ENCODE assay signal across 1 cellular context in genomic region chr16:78729687-78730086, GRCh38.
TF ChIP-seq lines count a peak whose summit lies in the region.

No MANE protein-coding gene starts in this region.

TF ChIP-seq in HepG2, 621 proteins besides CTCF, POLR2A, EP300 and RAD21 (continued from another document and continues in another):
- TF ChIP-seq ZHX2 (IDR thresholded peaks at IDR 0.05; ENCODE audit: low read depth) (no peak), ZHX2 (CRISPR knock-in tag; IDR thresholded peaks at IDR 0.05; ENCODE audit: borderline replicate concordance) (0 out of 2 replicates have a peak, but pooled peaks have one; percentile 35), ZNF317 (CRISPR knock-in tag; IDR thresholded peaks at IDR 0.05) (peak; percentile 78), HMG20A (CRISPR knock-in tag; IDR thresholded peaks at IDR 0.05; ENCODE audit: borderline replicate concordance) (peak; percentile 84; the same call in 1 of the 2 replicates), ZFAT (CRISPR knock-in tag; conservative IDR thresholded peaks at IDR 0.05) (no peak), CREBL2 (CRISPR knock-in tag; IDR thresholded peaks at IDR 0.05; ENCODE audit: borderline replicate concordance) (no peak), KDM3A (CRISPR knock-in tag; IDR thresholded peaks at IDR 0.05; ENCODE audit: low read depth) (peak; percentile 26; the same call in 1 of the 2 replicates), ZNF121 (CRISPR knock-in tag; IDR thresholded peaks at IDR 0.05) (no peak), FOXK1 (CRISPR knock-in tag; IDR thresholded peaks at IDR 0.05; ENCODE audit: borderline replicate concordance, low read depth) (peak; percentile 81; the same call in 1 of the 2 replicates), ZNF619 (CRISPR knock-in tag; IDR thresholded peaks at IDR 0.05) (no peak), ZBTB20 (CRISPR knock-in tag; IDR thresholded peaks at IDR 0.05; ENCODE audit: borderline replicate concordance, low read depth) (no peak), HMGXB4 (CRISPR knock-in tag; IDR thresholded peaks at IDR 0.05; ENCODE audit: borderline replicate concordance in 1 of 2, low read depth in 1 of 2) (peak in 1 of 2 experiments; percentile 29; a peak in 1 of 4 replicates), ZNF12 (CRISPR knock-in tag; IDR thresholded peaks at IDR 0.05) (peak; percentile 72), PHF5A (CRISPR knock-in tag; IDR thresholded peaks at IDR 0.05; ENCODE audit: low read depth, unreplicated experiment) (no peak), THAP11 (CRISPR knock-in tag; IDR thresholded peaks at IDR 0.05) (peak; percentile 76), ZBTB7B (CRISPR knock-in tag; IDR thresholded peaks at IDR 0.05) (peak; percentile 62; the same call in 1 of the 2 replicates), FOSL1 (CRISPR knock-in tag; IDR thresholded peaks at IDR 0.05; ENCODE audit: borderline replicate concordance) (no peak), MAF1 (CRISPR knock-in tag; IDR thresholded peaks at IDR 0.05; ENCODE audit: borderline replicate concordance) (0 out of 2 replicates have a peak, but pooled peaks have one; percentile 34), ZNF333 (CRISPR knock-in tag; IDR thresholded peaks at IDR 0.05; ENCODE audit: borderline replicate concordance) (no peak), BRCA1 (CRISPR knock-in tag; IDR thresholded peaks at IDR 0.05) (0 out of 2 replicates have a peak, but pooled peaks have one; percentile 42), ZNF639 (CRISPR knock-in tag; conservative IDR thresholded peaks at IDR 0.05) (no peak), ZNF3 (CRISPR knock-in tag; IDR thresholded peaks at IDR 0.05) (no peak), CBFB (CRISPR knock-in tag; IDR thresholded peaks at IDR 0.05) (0 out of 2 replicates have a peak, but pooled peaks have one; percentile 27), ZNF580 (CRISPR knock-in tag; IDR thresholded peaks at IDR 0.05; ENCODE audit: borderline replicate concordance, low read depth) (0 out of 2 replicates have a peak, but pooled peaks have one; percentile 53), SCMH1 (CRISPR knock-in tag; IDR thresholded peaks at IDR 0.05; ENCODE audit: borderline replicate concordance) (no peak), ZFP36 (IDR thresholded peaks at IDR 0.05; ENCODE audit: borderline replicate concordance, low read depth, low read length, partially characterized antibody) (peak; percentile 8), FUBP1 (CRISPR knock-in tag; IDR thresholded peaks at IDR 0.05; ENCODE audit: borderline replicate concordance) (no peak), ZFP1 (CRISPR knock-in tag; IDR thresholded peaks at IDR 0.05) (0 out of 2 replicates have a peak, but pooled peaks have one; percentile 41), KMT2B (CRISPR knock-in tag; IDR thresholded peaks at IDR 0.05) (peak; percentile 23; the same call in 1 of the 2 replicates), ESRRA (CRISPR knock-in tag; IDR thresholded peaks at IDR 0.05; ENCODE audit: low read depth) (peak; percentile 43; the same call in 1 of the 2 replicates), SSRP1 (CRISPR knock-in tag; IDR thresholded peaks at IDR 0.05) (no peak), HMG20B (CRISPR knock-in tag; conservative IDR thresholded peaks at IDR 0.05) (no peak), ZNF740 (CRISPR knock-in tag; IDR thresholded peaks at IDR 0.05) (no peak), ZNF331 (CRISPR knock-in tag; IDR thresholded peaks at IDR 0.05) (peak; percentile 84; the same call in 1 of the 2 replicates), BRD4 (CRISPR knock-in tag; IDR thresholded peaks at IDR 0.05) (peak; percentile 45; the same call in 1 of the 2 replicates), ZNF614 (CRISPR knock-in tag; IDR thresholded peaks at IDR 0.05; ENCODE audit: borderline replicate concordance) (peak; percentile 40; the same call in 1 of the 2 replicates), CEBPG (CRISPR knock-in tag; IDR thresholded peaks at IDR 0.05) (peak; percentile 95), IRF2 (CRISPR knock-in tag; IDR thresholded peaks at IDR 0.05) (peak; percentile 80), REPIN1 (CRISPR knock-in tag; IDR thresholded peaks at IDR 0.05; ENCODE audit: borderline replicate concordance, low read depth) (peak; percentile 77), GATAD2A (CRISPR knock-in tag; IDR thresholded peaks at IDR 0.05) (peak; percentile 99), KLF12 (CRISPR knock-in tag; IDR thresholded peaks at IDR 0.05; ENCODE audit: borderline replicate concordance) (peak; percentile 79; the same call in 1 of the 2 replicates), ZBTB34 (CRISPR knock-in tag; IDR thresholded peaks at IDR 0.05) (no peak), NFRKB (IDR thresholded peaks at IDR 0.05) (no peak), ZNF235 (CRISPR knock-in tag; IDR thresholded peaks at IDR 0.05; ENCODE audit: borderline replicate concordance) (no peak), HOXD1 (CRISPR knock-in tag; IDR thresholded peaks at IDR 0.05) (0 out of 2 replicates have a peak, but pooled peaks have one; percentile 20), TRAFD1 (CRISPR knock-in tag; IDR thresholded peaks at IDR 0.05; ENCODE audit: borderline replicate concordance) (no peak), MXD3 (CRISPR knock-in tag; IDR thresholded peaks at IDR 0.05) (no peak), FOXA1 (IDR thresholded peaks at IDR 0.05) (no peak), FOXA1 (CRISPR knock-in tag; IDR thresholded peaks at IDR 0.05) (peak; percentile 92), RXRB (CRISPR knock-in tag; IDR thresholded peaks at IDR 0.05; ENCODE audit: borderline replicate concordance) (peak; percentile 78), GABPB1 (CRISPR knock-in tag; IDR thresholded peaks at IDR 0.05) (peak; percentile 9; the same call in 1 of the 2 replicates), ZNF543 (CRISPR knock-in tag; IDR thresholded peaks at IDR 0.05) (no peak), STAG1 (CRISPR knock-in tag; IDR thresholded peaks at IDR 0.05) (peak; percentile 20; the same call in 1 of the 2 replicates), ZKSCAN1 (IDR thresholded peaks at IDR 0.05; ENCODE audit: low read length) (0 out of 2 replicates have a peak, but pooled peaks have one; percentile 38), ZMYM3 (CRISPR knock-in tag; IDR thresholded peaks at IDR 0.05) (peak; percentile 71; the same call in 1 of the 2 replicates), ZSCAN20 (CRISPR knock-in tag; IDR thresholded peaks at IDR 0.05; ENCODE audit: borderline replicate concordance) (no peak)
